In the genomic region with DNA sequence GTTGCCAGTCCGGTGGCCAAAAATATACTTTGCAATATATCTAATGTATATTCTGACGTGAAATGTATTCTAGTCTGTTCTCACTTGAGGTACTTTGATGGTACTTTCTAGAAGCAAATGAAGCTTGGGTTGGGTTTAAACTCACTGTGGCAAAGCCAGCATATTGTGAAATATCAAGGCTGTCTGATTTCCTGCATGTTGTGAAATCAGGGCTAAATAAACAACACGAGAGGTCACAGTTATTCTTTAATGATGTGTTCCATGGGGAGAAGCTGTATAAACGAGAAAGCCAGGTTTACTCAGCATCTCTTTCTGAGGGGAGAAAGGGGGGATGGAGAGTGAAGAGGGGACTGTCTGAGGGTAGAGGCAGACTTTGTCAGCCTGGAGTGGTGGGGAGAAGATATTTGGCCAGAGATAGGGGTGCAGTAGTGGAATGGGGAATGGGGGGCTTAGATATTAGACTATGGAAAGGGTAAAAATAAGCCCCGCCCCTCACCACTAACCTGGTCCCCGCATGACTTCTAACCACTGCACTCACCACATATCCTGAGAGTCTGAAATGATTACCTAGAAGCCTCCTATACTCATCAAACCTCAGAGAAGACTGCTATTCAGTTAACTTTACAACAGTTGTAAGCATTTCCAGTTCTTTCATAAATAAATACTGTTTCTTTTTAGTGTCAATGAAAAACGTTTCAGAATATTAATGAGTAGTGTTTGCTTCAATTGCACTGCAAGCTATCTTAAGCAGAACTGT, we compare ENCODE assay signal across 1 cellular context.
TF ChIP-seq lines count a peak whose summit lies in the region.

No MANE protein-coding gene starts in this region.

TF ChIP-seq in HepG2, 621 proteins besides CTCF, POLR2A, EP300 and RAD21 (continued from another document and continues in another):
- TF ChIP-seq, protein P1, sequence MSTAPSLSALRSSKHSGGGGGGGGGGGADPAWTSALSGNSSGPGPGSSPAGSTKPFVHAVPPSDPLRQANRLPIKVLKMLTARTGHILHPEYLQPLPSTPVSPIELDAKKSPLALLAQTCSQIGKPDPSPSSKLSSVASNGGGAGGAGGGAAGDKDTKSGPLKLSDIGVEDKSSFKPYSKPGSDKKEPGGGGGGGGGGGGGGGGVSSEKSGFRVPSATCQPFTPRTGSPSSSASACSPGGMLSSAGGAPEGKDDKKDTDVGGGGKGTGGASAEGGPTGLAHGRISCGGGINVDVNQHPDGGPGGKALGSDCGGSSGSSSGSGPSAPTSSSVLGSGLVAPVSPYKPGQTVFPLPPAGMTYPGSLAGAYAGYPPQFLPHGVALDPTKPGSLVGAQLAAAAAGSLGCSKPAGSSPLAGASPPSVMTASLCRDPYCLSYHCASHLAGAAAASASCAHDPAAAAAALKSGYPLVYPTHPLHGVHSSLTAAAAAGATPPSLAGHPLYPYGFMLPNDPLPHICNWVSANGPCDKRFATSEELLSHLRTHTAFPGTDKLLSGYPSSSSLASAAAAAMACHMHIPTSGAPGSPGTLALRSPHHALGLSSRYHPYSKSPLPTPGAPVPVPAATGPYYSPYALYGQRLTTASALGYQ (CRISPR knock-in tag; IDR thresholded peaks at IDR 0.05): no peak
- TF ChIP-seq ZNF333 (CRISPR knock-in tag; IDR thresholded peaks at IDR 0.05; ENCODE audit: borderline replicate concordance) (no peak), HNRNPL (IDR thresholded peaks at IDR 0.05; ENCODE audit: low read depth, low read length) (no peak), CCDC6 (CRISPR knock-in tag; IDR thresholded peaks at IDR 0.05) (no peak), ZBTB7A (CRISPR knock-in tag; IDR thresholded peaks at IDR 0.05) (no peak), PHF21A (CRISPR knock-in tag; IDR thresholded peaks at IDR 0.05) (0 out of 2 replicates have a peak, but pooled peaks have one; percentile 35), EEA1 (CRISPR knock-in tag; IDR thresholded peaks at IDR 0.05; ENCODE audit: borderline replicate concordance) (no peak), AHR (CRISPR knock-in tag; IDR thresholded peaks at IDR 0.05) (no peak), MED13 (CRISPR knock-in tag; IDR thresholded peaks at IDR 0.05) (no peak), CREB1 (IDR thresholded peaks at IDR 0.05) (no peak), CREB1 (CRISPR knock-in tag; IDR thresholded peaks at IDR 0.05) (peak; percentile 28; the same call in 1 of the 2 replicates), SOX13 (IDR thresholded peaks at IDR 0.05) (no peak), SOX13 (CRISPR knock-in tag; conservative IDR thresholded peaks at IDR 0.05 in 1 of 2, IDR thresholded peaks at IDR 0.05 in 1 of 2) (peak in 1 of 2 experiments; percentile 56; a peak in 1 of 4 replicates), AGO2 (optimal IDR thresholded peaks at IDR 0.05; ENCODE audit: low read depth, low read length) (no peak), ZNF644 (CRISPR knock-in tag; IDR thresholded peaks at IDR 0.05; ENCODE audit: low read depth) (peak; percentile 64; the same call in 1 of the 2 replicates), NFATC3 (CRISPR knock-in tag; IDR thresholded peaks at IDR 0.05) (no peak), MBNL3 (CRISPR knock-in tag; conservative IDR thresholded peaks at IDR 0.05) (no peak), HOXA7 (CRISPR knock-in tag; IDR thresholded peaks at IDR 0.05) (no peak), ATF7 (IDR thresholded peaks at IDR 0.05) (no peak), ATF7 (CRISPR knock-in tag; IDR thresholded peaks at IDR 0.05) (no peak), RELA (CRISPR knock-in tag; IDR thresholded peaks at IDR 0.05) (no peak), KLF6 (CRISPR knock-in tag; IDR thresholded peaks at IDR 0.05) (peak; percentile 48; the same call in 1 of the 2 replicates), IKZF1 (IDR thresholded peaks at IDR 0.05) (no peak), FOXK2 (IDR thresholded peaks at IDR 0.05) (no peak), HNF4A (CRISPR knock-in tag; IDR thresholded peaks at IDR 0.05) (peak; percentile 49; the same call in 1 of the 2 replicates), ZNF546 (CRISPR knock-in tag; conservative IDR thresholded peaks at IDR 0.05) (no peak), NPAS2 (CRISPR knock-in tag; IDR thresholded peaks at IDR 0.05; ENCODE audit: borderline replicate concordance) (no peak), MED1 (CRISPR knock-in tag; IDR thresholded peaks at IDR 0.05) (peak; percentile 40; the same call in 1 of the 2 replicates), POLR2G (IDR thresholded peaks at IDR 0.05; ENCODE audit: low read depth, low read length) (no peak), HMG20A (CRISPR knock-in tag; IDR thresholded peaks at IDR 0.05; ENCODE audit: borderline replicate concordance) (peak; percentile 87; the same call in 1 of the 2 replicates), ZNF775 (CRISPR knock-in tag; IDR thresholded peaks at IDR 0.05; ENCODE audit: borderline replicate concordance) (no peak), TARDBP (CRISPR knock-in tag; IDR thresholded peaks at IDR 0.05) (peak; percentile 54; the same call in 1 of the 2 replicates), ZNF883 (CRISPR knock-in tag; IDR thresholded peaks at IDR 0.05; ENCODE audit: not compliant biosample characterization) (no peak)
- TF ChIP-seq, protein P2, sequence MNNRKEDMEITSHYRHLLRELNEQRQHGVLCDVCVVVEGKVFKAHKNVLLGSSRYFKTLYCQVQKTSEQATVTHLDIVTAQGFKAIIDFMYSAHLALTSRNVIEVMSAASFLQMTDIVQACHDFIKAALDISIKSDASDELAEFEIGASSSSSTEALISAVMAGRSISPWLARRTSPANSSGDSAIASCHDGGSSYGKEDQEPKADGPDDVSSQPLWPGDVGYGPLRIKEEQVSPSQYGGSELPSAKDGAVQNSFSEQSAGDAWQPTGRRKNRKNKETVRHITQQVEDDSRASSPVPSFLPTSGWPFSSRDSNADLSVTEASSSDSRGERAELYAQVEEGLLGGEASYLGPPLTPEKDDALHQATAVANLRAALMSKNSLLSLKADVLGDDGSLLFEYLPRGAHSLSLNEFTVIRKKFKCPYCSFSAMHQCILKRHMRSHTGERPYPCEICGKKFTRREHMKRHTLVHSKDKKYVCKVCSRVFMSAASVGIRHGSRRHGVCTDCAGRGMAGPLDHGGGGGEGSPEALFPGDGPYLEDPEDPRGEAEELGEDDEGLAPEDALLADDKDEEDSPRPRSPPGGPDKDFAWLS (CRISPR knock-in tag; IDR thresholded peaks at IDR 0.05; ENCODE audit: borderline replicate concordance): no peak
- TF ChIP-seq, protein P3, sequence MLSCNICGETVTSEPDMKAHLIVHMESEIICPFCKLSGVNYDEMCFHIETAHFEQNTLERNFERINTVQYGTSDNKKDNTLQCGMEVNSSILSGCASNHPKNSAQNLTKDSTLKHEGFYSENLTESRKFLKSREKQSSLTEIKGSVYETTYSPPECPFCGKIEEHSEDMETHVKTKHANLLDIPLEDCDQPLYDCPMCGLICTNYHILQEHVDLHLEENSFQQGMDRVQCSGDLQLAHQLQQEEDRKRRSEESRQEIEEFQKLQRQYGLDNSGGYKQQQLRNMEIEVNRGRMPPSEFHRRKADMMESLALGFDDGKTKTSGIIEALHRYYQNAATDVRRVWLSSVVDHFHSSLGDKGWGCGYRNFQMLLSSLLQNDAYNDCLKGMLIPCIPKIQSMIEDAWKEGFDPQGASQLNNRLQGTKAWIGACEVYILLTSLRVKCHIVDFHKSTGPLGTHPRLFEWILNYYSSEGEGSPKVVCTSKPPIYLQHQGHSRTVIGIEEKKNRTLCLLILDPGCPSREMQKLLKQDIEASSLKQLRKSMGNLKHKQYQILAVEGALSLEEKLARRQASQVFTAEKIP (CRISPR knock-in tag; IDR thresholded peaks at IDR 0.05; ENCODE audit: borderline replicate concordance): no peak
- TF ChIP-seq, protein P4, sequence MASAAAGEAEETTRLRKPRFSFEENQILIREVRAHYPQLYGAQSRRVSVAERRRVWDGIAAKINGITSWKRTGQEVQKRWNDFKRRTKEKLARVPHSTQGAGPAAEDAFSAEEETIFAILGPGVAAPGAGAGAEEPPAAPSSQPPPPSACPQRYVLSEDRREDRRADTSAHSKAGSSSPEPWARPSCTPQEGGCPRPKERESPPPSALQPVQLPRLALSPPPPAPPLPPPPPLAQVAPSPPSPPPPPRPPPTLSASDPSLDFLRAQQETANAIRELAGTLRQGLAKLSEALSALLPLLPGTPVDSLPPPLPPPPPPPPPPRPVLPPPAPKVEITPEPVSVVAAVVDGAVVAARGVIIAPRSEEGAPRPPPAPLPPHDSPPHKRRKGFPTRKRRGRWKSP (CRISPR knock-in tag; IDR thresholded peaks at IDR 0.05): peak; percentile 39; the same call in 1 of the 2 replicates
- TF ChIP-seq, protein P5, sequence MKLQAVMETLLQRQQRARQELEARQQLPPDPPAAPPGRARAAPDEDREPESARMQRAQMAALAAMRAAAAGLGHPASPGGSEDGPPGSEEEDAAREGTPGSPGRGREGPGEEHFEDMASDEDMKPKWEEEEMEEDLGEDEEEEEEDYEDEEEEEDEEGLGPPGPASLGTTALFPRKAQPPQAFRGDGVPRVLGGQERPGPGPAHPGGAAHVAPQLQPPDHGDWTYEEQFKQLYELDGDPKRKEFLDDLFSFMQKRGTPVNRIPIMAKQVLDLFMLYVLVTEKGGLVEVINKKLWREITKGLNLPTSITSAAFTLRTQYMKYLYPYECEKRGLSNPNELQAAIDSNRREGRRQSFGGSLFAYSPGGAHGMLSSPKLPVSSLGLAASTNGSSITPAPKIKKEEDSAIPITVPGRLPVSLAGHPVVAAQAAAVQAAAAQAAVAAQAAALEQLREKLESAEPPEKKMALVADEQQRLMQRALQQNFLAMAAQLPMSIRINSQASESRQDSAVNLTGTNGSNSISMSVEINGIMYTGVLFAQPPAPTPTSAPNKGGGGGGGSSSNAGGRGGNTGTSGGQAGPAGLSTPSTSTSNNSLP (IDR thresholded peaks at IDR 0.05; ENCODE audit: low read depth, low read length): peak; percentile 82; the same call in 1 of the 2 replicates
- TF ChIP-seq, protein P6, sequence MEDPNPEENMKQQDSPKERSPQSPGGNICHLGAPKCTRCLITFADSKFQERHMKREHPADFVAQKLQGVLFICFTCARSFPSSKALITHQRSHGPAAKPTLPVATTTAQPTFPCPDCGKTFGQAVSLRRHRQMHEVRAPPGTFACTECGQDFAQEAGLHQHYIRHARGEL (CRISPR knock-in tag; IDR thresholded peaks at IDR 0.05): no peak
- TF ChIP-seq, protein P7, sequence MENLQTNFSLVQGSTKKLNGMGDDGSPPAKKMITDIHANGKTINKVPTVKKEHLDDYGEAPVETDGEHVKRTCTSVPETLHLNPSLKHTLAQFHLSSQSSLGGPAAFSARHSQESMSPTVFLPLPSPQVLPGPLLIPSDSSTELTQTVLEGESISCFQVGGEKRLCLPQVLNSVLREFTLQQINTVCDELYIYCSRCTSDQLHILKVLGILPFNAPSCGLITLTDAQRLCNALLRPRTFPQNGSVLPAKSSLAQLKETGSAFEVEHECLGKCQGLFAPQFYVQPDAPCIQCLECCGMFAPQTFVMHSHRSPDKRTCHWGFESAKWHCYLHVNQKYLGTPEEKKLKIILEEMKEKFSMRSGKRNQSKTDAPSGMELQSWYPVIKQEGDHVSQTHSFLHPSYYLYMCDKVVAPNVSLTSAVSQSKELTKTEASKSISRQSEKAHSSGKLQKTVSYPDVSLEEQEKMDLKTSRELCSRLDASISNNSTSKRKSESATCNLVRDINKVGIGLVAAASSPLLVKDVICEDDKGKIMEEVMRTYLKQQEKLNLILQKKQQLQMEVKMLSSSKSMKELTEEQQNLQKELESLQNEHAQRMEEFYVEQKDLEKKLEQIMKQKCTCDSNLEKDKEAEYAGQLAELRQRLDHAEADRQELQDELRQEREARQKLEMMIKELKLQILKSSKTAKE (CRISPR knock-in tag; IDR thresholded peaks at IDR 0.05; ENCODE audit: borderline replicate concordance): peak; percentile 45; the same call in 1 of the 2 replicates
- TF ChIP-seq, protein P8, sequence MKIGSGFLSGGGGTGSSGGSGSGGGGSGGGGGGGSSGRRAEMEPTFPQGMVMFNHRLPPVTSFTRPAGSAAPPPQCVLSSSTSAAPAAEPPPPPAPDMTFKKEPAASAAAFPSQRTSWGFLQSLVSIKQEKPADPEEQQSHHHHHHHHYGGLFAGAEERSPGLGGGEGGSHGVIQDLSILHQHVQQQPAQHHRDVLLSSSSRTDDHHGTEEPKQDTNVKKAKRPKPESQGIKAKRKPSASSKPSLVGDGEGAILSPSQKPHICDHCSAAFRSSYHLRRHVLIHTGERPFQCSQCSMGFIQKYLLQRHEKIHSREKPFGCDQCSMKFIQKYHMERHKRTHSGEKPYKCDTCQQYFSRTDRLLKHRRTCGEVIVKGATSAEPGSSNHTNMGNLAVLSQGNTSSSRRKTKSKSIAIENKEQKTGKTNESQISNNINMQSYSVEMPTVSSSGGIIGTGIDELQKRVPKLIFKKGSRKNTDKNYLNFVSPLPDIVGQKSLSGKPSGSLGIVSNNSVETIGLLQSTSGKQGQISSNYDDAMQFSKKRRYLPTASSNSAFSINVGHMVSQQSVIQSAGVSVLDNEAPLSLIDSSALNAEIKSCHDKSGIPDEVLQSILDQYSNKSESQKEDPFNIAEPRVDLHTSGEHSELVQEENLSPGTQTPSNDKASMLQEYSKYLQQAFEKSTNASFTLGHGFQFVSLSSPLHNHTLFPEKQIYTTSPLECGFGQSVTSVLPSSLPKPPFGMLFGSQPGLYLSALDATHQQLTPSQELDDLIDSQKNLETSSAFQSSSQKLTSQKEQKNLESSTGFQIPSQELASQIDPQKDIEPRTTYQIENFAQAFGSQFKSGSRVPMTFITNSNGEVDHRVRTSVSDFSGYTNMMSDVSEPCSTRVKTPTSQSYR (CRISPR knock-in tag; IDR thresholded peaks at IDR 0.05; ENCODE audit: borderline replicate concordance): peak; percentile 14; the same call in 1 of the 2 replicates
